12 cellular contexts compared by ENCODE assay signal in the genomic region with DNA sequence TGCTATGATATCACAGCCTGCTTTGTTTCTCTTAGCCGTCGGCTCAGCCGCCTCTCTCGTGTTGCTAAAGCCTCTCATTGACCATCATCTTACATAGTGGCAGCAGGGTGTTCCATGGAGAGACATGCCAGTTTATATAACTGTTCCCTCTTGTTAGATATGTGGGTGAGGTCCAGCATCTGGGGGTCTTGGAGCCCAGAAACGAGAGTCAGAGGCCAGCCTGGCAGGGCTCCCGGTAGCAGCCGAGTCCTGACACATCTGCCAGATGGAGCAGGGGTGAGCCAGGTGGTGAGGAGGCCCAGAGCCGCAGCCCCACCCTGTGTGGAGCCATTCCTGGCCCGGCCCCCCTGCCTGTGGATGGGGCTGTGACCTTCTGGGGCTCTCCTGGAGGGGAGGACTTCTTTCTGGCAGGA. TPM values are rescaled to one million over a fixed set of nuclear protein-coding genes. Genes with fewer than 3 reads are reported as not detected.
DNase-seq lines count a peak whose midpoint lies in the region; ATAC-seq and TF ChIP-seq lines count a peak whose summit lies in the region.
"Had no signal": no experiment of that assay in that cellular context is flagged by ENCODE, and none has a peak within 500 bp of the region (broad histone marks: within the 10 kb centered on the region; RNA-seq: fewer than 3 reads in every experiment).

No MANE protein-coding gene starts in this region.

- no peak for TF ChIP-seq CTCF in choroid plexus epithelial cell (conservative IDR thresholded peaks at IDR 0.05; ENCODE audit: low read depth, low read length)

- intact Hi-C loops in left colon (cut with DNase I, micrococcal nuclease) (no loop called here), sciatic nerve (cut with DNase I) (loop anchor here (10.0 kb wide), 1 partner anchor 111 kb away; no protein-coding TSS in a partner anchor)

- peak; percentile 74 for DNase-seq in NCI-H1694 treated with DMSO at 0.1 percent for 48 hours (lab: John Stamatoyannopoulos, UW)
- peak; percentile 42 for DNase-seq in choroid plexus epithelial cell (ENCODE audit: low read depth)
- peak; percentile 3 to 28 for DNase-seq in left colon
- peak; percentile 77 for DNase-seq in sciatic nerve (ENCODE audit: low spot score)
- no peak for DNase-seq in activated CD4-positive, alpha-beta T cell treated with anti-CD3 and anti-CD28 coated beads for 4 hours
- no peak for DNase-seq in hepatic stellate cell (ENCODE audit: low spot score)
- no peak for DNase-seq in middle frontal gyrus (ENCODE audit: extremely low spot score, low spot score)
- DNase-seq: activated CD4-positive, alpha-beta T cell treated with anti-CD3 and anti-CD28 coated beads, Interleukin-2, amount 10 ng/mL, durations not matched to agents 24 days and 14 days; GM23248; MG63; stimulated activated naive CD8-positive, alpha-beta T cell treated with anti-CD3 and anti-CD28 coated beads, Interleukin-15, Interleukin-2, amounts not matched to agents 100 U/mL and 50 U/mL, for 24 hours had no signal

- ATAC-seq in left colon (peak; percentile 37), sciatic nerve (peak; percentile 80), HG03521 (IDR thresholded peaks at IDR 0.05; ENCODE audit: unreplicated experiment) (no peak)
- ATAC-seq: stimulated activated naive CD8-positive, alpha-beta T cell treated with anti-CD3 and anti-CD28 coated beads, Interleukin-15, Interleukin-2, amounts not matched to agents 100 U/mL and 50 U/mL, for 24 hours had no signal

- no peak overlapping the region for H3K4me3 ChIP-seq in choroid plexus epithelial cell (ENCODE audit: low read depth, low read length)
- H3K4me3 ChIP-seq: GM23248, MG63 had no signal

RNA-seq across cellular contexts. Expression of a gene that starts 11.9 kb away (rescaled TPM):
- 10 to 100 TPM in 1 of 2 donors, 1 to 10 TPM in 1; 6.2 to 22.0 TPM for total RNA-seq in left colon
- total RNA-seq in sciatic nerve: 222 TPM
- total RNA-seq: activated CD4-positive, alpha-beta T cell treated with anti-CD3 and anti-CD28 coated beads, Interleukin-2, amount 10 ng/mL, durations not matched to agents 24 days and 14 days had no signal

Comparison
In these comparisons a context has a peak if more than half of its experiments do, and no peak if none do; other contexts are left out.
1. DNase-seq: peak in NCI-H1694 treated with DMSO at 0.1 percent for 48 hours (single experiment), choroid plexus epithelial cell (single experiment), left colon (2 of 2) and sciatic nerve (single experiment); none in activated CD4-positive, alpha-beta T cell treated with anti-CD3 and anti-CD28 coated beads for 4 hours (0 of 2), hepatic stellate cell (single experiment) and middle frontal gyrus (single experiment).